33 cellular contexts compared by ENCODE assay signal in the genomic region with DNA sequence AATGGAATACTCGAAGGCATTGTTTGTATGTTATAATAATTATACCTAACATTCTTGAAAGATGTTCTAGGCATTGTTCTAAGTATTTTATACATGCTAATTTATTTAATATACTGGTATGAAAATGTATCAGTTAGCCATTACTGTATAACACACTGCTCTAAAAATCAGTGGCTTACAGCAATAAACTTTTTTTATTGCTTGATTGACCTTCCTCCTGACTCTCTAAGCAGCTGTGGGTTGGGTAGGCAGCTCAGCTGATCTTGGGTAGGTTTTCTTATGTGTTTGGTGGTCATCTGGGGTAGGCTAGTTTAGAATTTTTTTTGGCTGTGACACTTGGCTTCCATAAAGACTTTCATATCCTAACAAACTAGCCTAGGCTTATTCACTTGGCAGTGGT.
DNase-seq lines count a peak whose midpoint lies in the region; ATAC-seq, FAIRE-seq and TF ChIP-seq lines count a peak whose summit lies in the region.
"Had no signal": no experiment of that assay in that cellular context is flagged by ENCODE, and none has a peak within 500 bp of the region (broad histone marks: within the 10 kb centered on the region; RNA-seq: fewer than 3 reads in every experiment).

No MANE protein-coding gene starts in this region.

- TF ChIP-seq RAD21 in K562 (CRISPR knock-in tag; conservative IDR thresholded peaks at IDR 0.05 in 1 of 2, IDR thresholded peaks at IDR 0.05 in 1 of 2): no peak

- H3K4me3 ChIP-seq in K562 (no peak overlapping the region), mucosa of descending colon (no peak overlapping the region)
- H3K4me3 ChIP-seq: A549; BLaER1; BLaER1 treated with 17β-estradiol and CSF1 and Interleukin-3, amounts not matched to agents 10 nM and 100 nM had no signal

- no TSS peak for BruUV-seq in K562 (replicated peaks; lab: Mats Ljungman, UMichigan)

- no peak overlapping the region for H3K9ac ChIP-seq in K562 (ENCODE audit: insufficient read depth in 1 of 2, low read depth in 2 of 2, low read length in 2 of 2)
- H3K9ac ChIP-seq: BLaER1; BLaER1 treated with 17β-estradiol and CSF1 and Interleukin-3, amounts not matched to agents 10 nM and 100 nM had no signal

- no peaks in the 10 kb centered on the region; the same call in 1 of the 2 replicates for H4K20me1 ChIP-seq in K562 (replicated peaks; ENCODE audit: control insufficient read depth, insufficient read depth, low read length)
- H4K20me1 ChIP-seq: BLaER1; BLaER1 treated with 17β-estradiol and CSF1 and Interleukin-3, amounts not matched to agents 10 nM and 100 nM had no signal

- no peak for TF ChIP-seq CTCF in K562 (IDR thresholded peaks at IDR 0.05 in 2 of 3, conservative IDR thresholded peaks at IDR 0.05 in 1 of 3; ENCODE audit: insufficient read depth in 2 of 3, low read depth in 1 of 3, low read length in 3 of 3)
- TF ChIP-seq CTCF in mucosa of descending colon (IDR thresholded peaks at IDR 0.05): no peak

- H3K9me1 ChIP-seq in K562 (ENCODE audit: control insufficient read depth, insufficient read depth, low read length): no peaks in the 10 kb centered on the region

- ATAC-seq in K562 (no peak), left colon (peak; percentile 90), mucosa of descending colon (peak; percentile 58), GM18498 (IDR thresholded peaks at IDR 0.05; ENCODE audit: unreplicated experiment) (no peak)
- ATAC-seq: A549; CD8-positive, alpha-beta T cell had no signal

- H3K9me3 ChIP-seq in K562 (replicated peaks; ENCODE audit: control insufficient read depth, insufficient read depth, low read depth, low read length) (no peaks in the 10 kb centered on the region), mucosa of descending colon (peaks cover 4% of the 10 kb centered on the region)
- H3K9me3 ChIP-seq: A549, BE2C, Caco-2 had no signal

- H3K4me1 ChIP-seq in K562 (replicated peaks in 1 of 2; ENCODE audit: control insufficient read depth in 2 of 2, insufficient read depth in 2 of 2, low read length in 2 of 2): no peaks in the 10 kb centered on the region
- H3K4me1 ChIP-seq in mucosa of descending colon (ENCODE audit: low read depth): peaks cover 3% of the 10 kb centered on the region
- H3K4me1 ChIP-seq: A549; BE2C; BLaER1; BLaER1 treated with 17β-estradiol and CSF1 and Interleukin-3, amounts not matched to agents 10 nM and 100 nM; Caco-2 had no signal

- H2AFZ ChIP-seq in K562 (ENCODE audit: low read depth, low read length): no peak overlapping the region

- in situ Hi-C loops in K562 (cut with MboI): no loop called here

- intact Hi-C loops in K562 (cut with micrococcal nuclease): no loop called here
- intact Hi-C loops in left colon (cut with DNase I, micrococcal nuclease): no loop called here
- intact Hi-C loops in mucosa of descending colon (cut with DNase I, micrococcal nuclease): no loop called here
- intact Hi-C loops in head of caudate nucleus (cut with DNase I): no loop called here

- no peak for TF ChIP-seq EP300 in K562 (IDR thresholded peaks at IDR 0.05; ENCODE audit: low read length)

- no peak for DNase-seq in K562 (ENCODE audit: extremely low read depth in 1 of 4, low spot score in 3 of 4)
- DNase-seq in left colon: no peak
- DNase-seq in mucosa of descending colon: no peak
- no peak for DNase-seq in cerebellar nuclear complex (lab: John Stamatoyannopoulos, UW)
- no peak for DNase-seq in head of caudate nucleus
- DNase-seq: 8988T; ACHN; AML-193; BE2C; C1 segment of cervical spinal cord; Caco-2; Calu3; CD4-positive, alpha-beta memory T cell; CD4-positive, alpha-beta T cell; CD4-positive, CD25-positive, alpha-beta regulatory T cell; CD8-positive, alpha-beta memory T cell; CD8-positive, alpha-beta T cell; COR-L47; DMS 273 treated with DMSO at 0.1 percent for 48 hours; DMS153; DMS53; DMS79; DMS79 treated with DMSO at 0.1 percent for 48 hours; DND-41; EL had no signal

- no peaks in the 10 kb centered on the region for H3K79me2 ChIP-seq in K562 (ENCODE audit: control insufficient read depth, insufficient read depth, low read length)

- peaks cover 3 to 16% of the 10 kb centered on the region in 2 experiments; a peak in 3 of 5 replicates for H3K27me3 ChIP-seq in K562 (ENCODE audit: control insufficient read depth in 2 of 2, insufficient read depth in 2 of 2, low read length in 2 of 2)
- H3K27me3 ChIP-seq: BE2C; BLaER1; BLaER1 treated with 17β-estradiol and CSF1 and Interleukin-3, amounts not matched to agents 10 nM and 100 nM had no signal

- POLR2A ChIA-PET in K562 (lab: Yijun Ruan, JAX): no interaction called here

- H3K36me3 ChIP-seq in K562 (ENCODE audit: control insufficient read depth, insufficient read depth, low read length) (no peaks in the 10 kb centered on the region), mucosa of descending colon (ENCODE audit: low read depth) (no peaks in the 10 kb centered on the region)
- H3K36me3 ChIP-seq: BE2C; BLaER1; BLaER1 treated with 17β-estradiol and CSF1 and Interleukin-3, amounts not matched to agents 10 nM and 100 nM had no signal

- TF ChIP-seq POLR2A in K562 (conservative IDR thresholded peaks at IDR 0.05): no peak

- H3K27ac ChIP-seq in K562 (ENCODE audit: extremely low read depth, low read depth, low read length): no peak overlapping the region
- H3K27ac ChIP-seq: 22Rv1; A549; BLaER1; BLaER1 treated with 17β-estradiol and CSF1 and Interleukin-3, amounts not matched to agents 10 nM and 100 nM; C4-2B had no signal

- CTCF ChIA-PET in K562 (lab: Yijun Ruan, JAX; ENCODE audit: low intra/inter-chr PET ratio): no interaction called here

- peak; percentile 37 for FAIRE-seq in K562 (lab: Jason Lieb, UNC)
- FAIRE-seq: A204.1, A549, D721Med had no signal

- H3K4me2 ChIP-seq in K562 (ENCODE audit: insufficient read depth, low read length): no peak overlapping the region
- H3K4me2 ChIP-seq: A549; BLaER1; BLaER1 treated with 17β-estradiol and CSF1 and Interleukin-3, amounts not matched to agents 10 nM and 100 nM had no signal

- WGBS in K562 (ENCODE audit: insufficient coverage, low coverage, missing lambda C conversion rate): 0% methylated on average over 1 of the region's 1 CpG

TF ChIP-seq in K562, 482 proteins besides CTCF, POLR2A, EP300 and RAD21 (continues in another document):
- TF ChIP-seq, protein P1, sequence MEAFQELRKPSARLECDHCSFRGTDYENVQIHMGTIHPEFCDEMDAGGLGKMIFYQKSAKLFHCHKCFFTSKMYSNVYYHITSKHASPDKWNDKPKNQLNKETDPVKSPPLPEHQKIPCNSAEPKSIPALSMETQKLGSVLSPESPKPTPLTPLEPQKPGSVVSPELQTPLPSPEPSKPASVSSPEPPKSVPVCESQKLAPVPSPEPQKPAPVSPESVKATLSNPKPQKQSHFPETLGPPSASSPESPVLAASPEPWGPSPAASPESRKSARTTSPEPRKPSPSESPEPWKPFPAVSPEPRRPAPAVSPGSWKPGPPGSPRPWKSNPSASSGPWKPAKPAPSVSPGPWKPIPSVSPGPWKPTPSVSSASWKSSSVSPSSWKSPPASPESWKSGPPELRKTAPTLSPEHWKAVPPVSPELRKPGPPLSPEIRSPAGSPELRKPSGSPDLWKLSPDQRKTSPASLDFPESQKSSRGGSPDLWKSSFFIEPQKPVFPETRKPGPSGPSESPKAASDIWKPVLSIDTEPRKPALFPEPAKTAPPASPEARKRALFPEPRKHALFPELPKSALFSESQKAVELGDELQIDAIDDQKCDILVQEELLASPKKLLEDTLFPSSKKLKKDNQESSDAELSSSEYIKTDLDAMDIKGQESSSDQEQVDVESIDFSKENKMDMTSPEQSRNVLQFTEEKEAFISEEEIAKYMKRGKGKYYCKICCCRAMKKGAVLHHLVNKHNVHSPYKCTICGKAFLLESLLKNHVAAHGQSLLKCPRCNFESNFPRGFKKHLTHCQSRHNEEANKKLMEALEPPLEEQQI (IDR thresholded peaks at IDR 0.05): no peak
- TF ChIP-seq PHF20 (IDR thresholded peaks at IDR 0.05; ENCODE audit: partially characterized antibody) (no peak), ZNF324 (CRISPR knock-in tag; IDR thresholded peaks at IDR 0.05) (no peak), TBL1XR1 (IDR thresholded peaks at IDR 0.05; ENCODE audit: low read length in 2 of 2) (no peak), NR2F6 (CRISPR knock-in tag; IDR thresholded peaks at IDR 0.05) (no peak), DMBX1 (CRISPR knock-in tag; IDR thresholded peaks at IDR 0.05; ENCODE audit: borderline replicate concordance) (no peak), NFRKB (IDR thresholded peaks at IDR 0.05; ENCODE audit: low read depth) (no peak), HMG20B (CRISPR knock-in tag; IDR thresholded peaks at IDR 0.05) (no peak), BRD9 (IDR thresholded peaks at IDR 0.05; ENCODE audit: low read depth, partially characterized antibody) (no peak), BRF1 (IDR thresholded peaks at IDR 0.05; ENCODE audit: borderline replicate concordance, extremely low read depth, insufficient read length) (no peak), RFX5 (IDR thresholded peaks at IDR 0.05; ENCODE audit: low read depth, low read length) (no peak), RFX7 (CRISPR knock-in tag; IDR thresholded peaks at IDR 0.05) (no peak), FOSL1 (tag; conservative IDR thresholded peaks at IDR 0.05) (no peak), HDAC1 (IDR thresholded peaks at IDR 0.05) (no peak)
- TF ChIP-seq, protein P2, sequence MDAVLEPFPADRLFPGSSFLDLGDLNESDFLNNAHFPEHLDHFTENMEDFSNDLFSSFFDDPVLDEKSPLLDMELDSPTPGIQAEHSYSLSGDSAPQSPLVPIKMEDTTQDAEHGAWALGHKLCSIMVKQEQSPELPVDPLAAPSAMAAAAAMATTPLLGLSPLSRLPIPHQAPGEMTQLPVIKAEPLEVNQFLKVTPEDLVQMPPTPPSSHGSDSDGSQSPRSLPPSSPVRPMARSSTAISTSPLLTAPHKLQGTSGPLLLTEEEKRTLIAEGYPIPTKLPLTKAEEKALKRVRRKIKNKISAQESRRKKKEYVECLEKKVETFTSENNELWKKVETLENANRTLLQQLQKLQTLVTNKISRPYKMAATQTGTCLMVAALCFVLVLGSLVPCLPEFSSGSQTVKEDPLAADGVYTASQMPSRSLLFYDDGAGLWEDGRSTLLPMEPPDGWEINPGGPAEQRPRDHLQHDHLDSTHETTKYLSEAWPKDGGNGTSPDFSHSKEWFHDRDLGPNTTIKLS (IDR thresholded peaks at IDR 0.05; ENCODE audit: borderline replicate concordance, low read depth): no peak
- TF ChIP-seq, protein P3, sequence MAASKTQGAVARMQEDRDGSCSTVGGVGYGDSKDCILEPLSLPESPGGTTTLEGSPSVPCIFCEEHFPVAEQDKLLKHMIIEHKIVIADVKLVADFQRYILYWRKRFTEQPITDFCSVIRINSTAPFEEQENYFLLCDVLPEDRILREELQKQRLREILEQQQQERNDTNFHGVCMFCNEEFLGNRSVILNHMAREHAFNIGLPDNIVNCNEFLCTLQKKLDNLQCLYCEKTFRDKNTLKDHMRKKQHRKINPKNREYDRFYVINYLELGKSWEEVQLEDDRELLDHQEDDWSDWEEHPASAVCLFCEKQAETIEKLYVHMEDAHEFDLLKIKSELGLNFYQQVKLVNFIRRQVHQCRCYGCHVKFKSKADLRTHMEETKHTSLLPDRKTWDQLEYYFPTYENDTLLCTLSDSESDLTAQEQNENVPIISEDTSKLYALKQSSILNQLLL (CRISPR knock-in tag; IDR thresholded peaks at IDR 0.05; ENCODE audit: borderline replicate concordance): no peak

Comparison
In these comparisons a context has a peak if more than half of its experiments do, and no peak if none do; other contexts are left out.
1. ATAC-seq: peak in left colon (single experiment) and mucosa of descending colon (single experiment); none in K562 (single experiment) and GM18498 (single experiment).